1 cellular context compared by ENCODE assay signal in the genomic region with DNA sequence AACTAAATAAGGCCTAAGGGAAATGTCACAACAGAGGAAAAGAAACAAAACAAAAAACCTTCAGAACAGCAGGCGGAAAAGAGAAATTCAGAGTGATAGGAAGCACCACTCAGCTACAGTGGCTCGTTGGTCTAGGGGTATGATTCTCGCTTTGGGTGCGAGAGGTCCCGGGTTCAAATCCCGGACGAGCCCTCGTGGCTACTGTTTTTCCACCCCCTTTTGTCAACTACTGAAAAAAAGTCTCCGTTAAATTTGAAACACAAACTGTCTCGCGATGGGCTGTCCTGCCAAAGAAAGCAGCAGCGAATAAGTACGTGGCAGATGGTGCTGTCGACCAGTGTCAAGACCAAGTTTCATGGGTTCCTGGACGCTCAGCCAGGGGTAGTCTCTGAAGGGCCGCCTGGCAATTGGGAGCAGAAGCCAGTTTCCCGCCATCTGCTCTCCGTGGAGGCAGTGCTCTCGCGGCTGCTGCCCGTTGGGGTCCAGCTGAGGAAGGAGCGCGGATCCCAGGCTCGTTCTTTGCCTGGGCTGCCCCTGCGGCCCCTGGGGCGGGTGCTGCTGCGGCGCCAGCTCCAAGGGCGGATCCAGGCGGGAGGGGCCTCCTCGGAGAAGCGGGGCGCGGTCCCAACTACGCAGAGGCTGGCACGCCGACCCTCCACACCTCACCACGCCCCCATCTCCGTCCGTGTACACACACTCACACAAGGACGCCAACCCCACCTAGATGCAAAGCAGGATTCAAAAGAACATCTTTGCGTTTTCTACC.
A peak's percentile ranks its signal among the peaks of the same experiment; 100 is the strongest.
TF ChIP-seq lines count a peak whose summit lies in the region.

TSS of gene RNASE4 (plus strand) at position 665 of the 766 bp plus-strand sequence. CDS start 14,812 bp downstream, outside the sequence.

TF ChIP-seq in Ishikawa, 13 proteins besides CTCF, POLR2A, EP300 and RAD21 (continued from another document):
- TF ChIP-seq, protein P1, sequence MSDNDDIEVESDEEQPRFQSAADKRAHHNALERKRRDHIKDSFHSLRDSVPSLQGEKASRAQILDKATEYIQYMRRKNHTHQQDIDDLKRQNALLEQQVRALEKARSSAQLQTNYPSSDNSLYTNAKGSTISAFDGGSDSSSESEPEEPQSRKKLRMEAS (IDR thresholded peaks at IDR 0.05): peak; percentile 49
- TF ChIP-seq ZBTB7A (IDR thresholded peaks at IDR 0.05; ENCODE audit: low read depth) (0 out of 2 replicates have a peak, but pooled peaks have one; percentile 55), TEAD4 (IDR thresholded peaks at IDR 0.05) (peak; percentile 86), NFIC (IDR thresholded peaks at IDR 0.05) (no peak; the same call in 1 of the 2 replicates), EGR1 (IDR thresholded peaks at IDR 0.05) (no peak)
